In the genomic region with DNA sequence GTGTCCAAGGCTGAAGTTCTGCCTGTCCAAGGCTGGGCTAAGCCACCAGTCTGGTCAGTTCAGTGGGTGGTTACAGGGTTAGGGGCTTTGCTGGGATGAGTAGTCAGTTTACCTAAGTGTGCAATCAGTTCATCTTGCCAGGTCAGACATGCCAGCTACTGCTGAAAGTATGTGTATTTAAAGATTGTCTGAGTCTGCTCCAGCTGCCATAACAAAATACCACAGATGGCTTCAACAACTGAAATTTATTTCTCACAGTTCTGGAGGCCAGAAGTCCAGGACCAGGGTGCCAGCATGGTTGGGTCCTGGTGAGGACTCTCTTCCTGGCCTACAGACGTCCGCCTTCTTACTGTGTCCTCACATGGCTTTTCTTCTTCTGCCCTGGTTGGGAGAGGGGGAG, we compare ENCODE assay signal across 1 cellular context.
TF ChIP-seq lines count a peak whose summit lies in the region.

No MANE protein-coding gene starts in this region.

TF ChIP-seq in H1, 55 proteins besides CTCF, POLR2A, EP300 and RAD21:
- TF ChIP-seq SP2 (IDR thresholded peaks at IDR 0.05; ENCODE audit: low read length): no peak
- no peak for TF ChIP-seq KDM1A (IDR thresholded peaks at IDR 0.05; ENCODE audit: borderline replicate concordance, low read length)
- TF ChIP-seq POU5F1 (IDR thresholded peaks at IDR 0.05; ENCODE audit: low read depth, low read length): no peak
- TF ChIP-seq HDAC6 (IDR thresholded peaks at IDR 0.05; ENCODE audit: low read depth, low read length): no peak
- no peak for TF ChIP-seq SUZ12 (IDR thresholded peaks at IDR 0.05; ENCODE audit: low read length)
- TF ChIP-seq PHF8 (conservative IDR thresholded peaks at IDR 0.05; ENCODE audit: low read depth, low read length): no peak
- TF ChIP-seq FOSL1 (IDR thresholded peaks at IDR 0.05; ENCODE audit: insufficient read depth, low read depth, low read length): no peak
- no peak for TF ChIP-seq MAFK (IDR thresholded peaks at IDR 0.05; ENCODE audit: low read depth, low read length)
- no peak for TF ChIP-seq JUN (IDR thresholded peaks at IDR 0.05; ENCODE audit: low read depth, low read length)
- no peak for TF ChIP-seq CREB1 (IDR thresholded peaks at IDR 0.05)
- TF ChIP-seq CBX8 (IDR thresholded peaks at IDR 0.05; ENCODE audit: borderline replicate concordance, low read depth, low read length): no peak
- no peak for TF ChIP-seq SIN3A (conservative IDR thresholded peaks at IDR 0.05 in 1 of 2, IDR thresholded peaks at IDR 0.05 in 1 of 2; ENCODE audit: low read depth in 1 of 2, low read length in 2 of 2)
- TF ChIP-seq, protein P1, sequence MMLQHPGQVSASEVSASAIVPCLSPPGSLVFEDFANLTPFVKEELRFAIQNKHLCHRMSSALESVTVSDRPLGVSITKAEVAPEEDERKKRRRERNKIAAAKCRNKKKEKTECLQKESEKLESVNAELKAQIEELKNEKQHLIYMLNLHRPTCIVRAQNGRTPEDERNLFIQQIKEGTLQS (IDR thresholded peaks at IDR 0.05; ENCODE audit: insufficient read depth, low read depth, low read length): no peak
- TF ChIP-seq RNF2 (IDR thresholded peaks at IDR 0.05; ENCODE audit: borderline replicate concordance, low read depth, low read length, missing control alignments, poor library complexity, severe bottlenecking): no peak
- TF ChIP-seq, protein P2, sequence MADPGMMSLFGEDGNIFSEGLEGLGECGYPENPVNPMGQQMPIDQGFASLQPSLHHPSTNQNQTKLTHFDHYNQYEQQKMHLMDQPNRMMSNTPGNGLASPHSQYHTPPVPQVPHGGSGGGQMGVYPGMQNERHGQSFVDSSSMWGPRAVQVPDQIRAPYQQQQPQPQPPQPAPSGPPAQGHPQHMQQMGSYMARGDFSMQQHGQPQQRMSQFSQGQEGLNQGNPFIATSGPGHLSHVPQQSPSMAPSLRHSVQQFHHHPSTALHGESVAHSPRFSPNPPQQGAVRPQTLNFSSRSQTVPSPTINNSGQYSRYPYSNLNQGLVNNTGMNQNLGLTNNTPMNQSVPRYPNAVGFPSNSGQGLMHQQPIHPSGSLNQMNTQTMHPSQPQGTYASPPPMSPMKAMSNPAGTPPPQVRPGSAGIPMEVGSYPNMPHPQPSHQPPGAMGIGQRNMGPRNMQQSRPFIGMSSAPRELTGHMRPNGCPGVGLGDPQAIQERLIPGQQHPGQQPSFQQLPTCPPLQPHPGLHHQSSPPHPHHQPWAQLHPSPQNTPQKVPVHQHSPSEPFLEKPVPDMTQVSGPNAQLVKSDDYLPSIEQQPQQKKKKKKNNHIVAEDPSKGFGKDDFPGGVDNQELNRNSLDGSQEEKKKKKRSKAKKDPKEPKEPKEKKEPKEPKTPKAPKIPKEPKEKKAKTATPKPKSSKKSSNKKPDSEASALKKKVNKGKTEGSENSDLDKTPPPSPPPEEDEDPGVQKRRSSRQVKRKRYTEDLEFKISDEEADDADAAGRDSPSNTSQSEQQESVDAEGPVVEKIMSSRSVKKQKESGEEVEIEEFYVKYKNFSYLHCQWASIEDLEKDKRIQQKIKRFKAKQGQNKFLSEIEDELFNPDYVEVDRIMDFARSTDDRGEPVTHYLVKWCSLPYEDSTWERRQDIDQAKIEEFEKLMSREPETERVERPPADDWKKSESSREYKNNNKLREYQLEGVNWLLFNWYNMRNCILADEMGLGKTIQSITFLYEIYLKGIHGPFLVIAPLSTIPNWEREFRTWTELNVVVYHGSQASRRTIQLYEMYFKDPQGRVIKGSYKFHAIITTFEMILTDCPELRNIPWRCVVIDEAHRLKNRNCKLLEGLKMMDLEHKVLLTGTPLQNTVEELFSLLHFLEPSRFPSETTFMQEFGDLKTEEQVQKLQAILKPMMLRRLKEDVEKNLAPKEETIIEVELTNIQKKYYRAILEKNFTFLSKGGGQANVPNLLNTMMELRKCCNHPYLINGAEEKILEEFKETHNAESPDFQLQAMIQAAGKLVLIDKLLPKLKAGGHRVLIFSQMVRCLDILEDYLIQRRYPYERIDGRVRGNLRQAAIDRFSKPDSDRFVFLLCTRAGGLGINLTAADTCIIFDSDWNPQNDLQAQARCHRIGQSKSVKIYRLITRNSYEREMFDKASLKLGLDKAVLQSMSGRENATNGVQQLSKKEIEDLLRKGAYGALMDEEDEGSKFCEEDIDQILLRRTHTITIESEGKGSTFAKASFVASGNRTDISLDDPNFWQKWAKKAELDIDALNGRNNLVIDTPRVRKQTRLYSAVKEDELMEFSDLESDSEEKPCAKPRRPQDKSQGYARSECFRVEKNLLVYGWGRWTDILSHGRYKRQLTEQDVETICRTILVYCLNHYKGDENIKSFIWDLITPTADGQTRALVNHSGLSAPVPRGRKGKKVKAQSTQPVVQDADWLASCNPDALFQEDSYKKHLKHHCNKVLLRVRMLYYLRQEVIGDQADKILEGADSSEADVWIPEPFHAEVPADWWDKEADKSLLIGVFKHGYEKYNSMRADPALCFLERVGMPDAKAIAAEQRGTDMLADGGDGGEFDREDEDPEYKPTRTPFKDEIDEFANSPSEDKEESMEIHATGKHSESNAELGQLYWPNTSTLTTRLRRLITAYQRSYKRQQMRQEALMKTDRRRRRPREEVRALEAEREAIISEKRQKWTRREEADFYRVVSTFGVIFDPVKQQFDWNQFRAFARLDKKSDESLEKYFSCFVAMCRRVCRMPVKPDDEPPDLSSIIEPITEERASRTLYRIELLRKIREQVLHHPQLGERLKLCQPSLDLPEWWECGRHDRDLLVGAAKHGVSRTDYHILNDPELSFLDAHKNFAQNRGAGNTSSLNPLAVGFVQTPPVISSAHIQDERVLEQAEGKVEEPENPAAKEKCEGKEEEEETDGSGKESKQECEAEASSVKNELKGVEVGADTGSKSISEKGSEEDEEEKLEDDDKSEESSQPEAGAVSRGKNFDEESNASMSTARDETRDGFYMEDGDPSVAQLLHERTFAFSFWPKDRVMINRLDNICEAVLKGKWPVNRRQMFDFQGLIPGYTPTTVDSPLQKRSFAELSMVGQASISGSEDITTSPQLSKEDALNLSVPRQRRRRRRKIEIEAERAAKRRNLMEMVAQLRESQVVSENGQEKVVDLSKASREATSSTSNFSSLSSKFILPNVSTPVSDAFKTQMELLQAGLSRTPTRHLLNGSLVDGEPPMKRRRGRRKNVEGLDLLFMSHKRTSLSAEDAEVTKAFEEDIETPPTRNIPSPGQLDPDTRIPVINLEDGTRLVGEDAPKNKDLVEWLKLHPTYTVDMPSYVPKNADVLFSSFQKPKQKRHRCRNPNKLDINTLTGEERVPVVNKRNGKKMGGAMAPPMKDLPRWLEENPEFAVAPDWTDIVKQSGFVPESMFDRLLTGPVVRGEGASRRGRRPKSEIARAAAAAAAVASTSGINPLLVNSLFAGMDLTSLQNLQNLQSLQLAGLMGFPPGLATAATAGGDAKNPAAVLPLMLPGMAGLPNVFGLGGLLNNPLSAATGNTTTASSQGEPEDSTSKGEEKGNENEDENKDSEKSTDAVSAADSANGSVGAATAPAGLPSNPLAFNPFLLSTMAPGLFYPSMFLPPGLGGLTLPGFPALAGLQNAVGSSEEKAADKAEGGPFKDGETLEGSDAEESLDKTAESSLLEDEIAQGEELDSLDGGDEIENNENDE (IDR thresholded peaks at IDR 0.05; ENCODE audit: insufficient replicate concordance, low read length): no peak
- TF ChIP-seq TBP (IDR thresholded peaks at IDR 0.05; ENCODE audit: low read depth, low read length): no peak
- no peak for TF ChIP-seq ZNF274 (IDR thresholded peaks at IDR 0.05; ENCODE audit: borderline replicate concordance, extremely low read depth, low read length)
- no peak for TF ChIP-seq POLR2AphosphoS5 (IDR thresholded peaks at IDR 0.05; ENCODE audit: low read depth, low read length)
